ENCODE assay signal across 21 cellular contexts in the genomic region with DNA sequence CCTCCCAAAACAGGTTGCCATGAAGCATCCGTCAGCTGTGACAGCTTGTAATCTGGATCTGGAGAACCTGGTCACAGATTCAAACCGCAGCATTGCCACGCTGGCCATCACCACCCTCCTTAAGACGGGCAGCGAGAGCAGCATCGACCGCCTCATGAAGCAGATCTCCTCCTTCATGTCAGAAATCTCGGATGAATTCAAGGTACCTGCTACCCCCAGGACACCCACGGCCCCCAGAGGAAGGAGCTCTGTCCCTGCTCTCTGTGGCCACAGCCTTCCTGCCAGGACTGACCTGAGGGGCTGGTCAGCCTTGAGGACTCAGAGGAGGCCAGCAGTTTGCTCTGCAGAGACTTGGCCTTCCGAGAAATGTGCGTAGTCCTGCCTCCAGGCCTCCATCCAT. TPM values are rescaled to one million over a fixed set of nuclear protein-coding genes. Genes with fewer than 3 reads are reported as not detected.
DNase-seq lines count a peak whose midpoint lies in the region; ATAC-seq and TF ChIP-seq lines count a peak whose summit lies in the region.
"Had no signal": no experiment of that assay in that cellular context is flagged by ENCODE, and none has a peak within 500 bp of the region (broad histone marks: within the 10 kb centered on the region; RNA-seq: fewer than 3 reads in every experiment).

No MANE protein-coding gene starts in this region.

- no TSS peak for BruUV-seq in IMR-90 (replicated peaks; lab: Mats Ljungman, UMichigan)

- no peak overlapping the region for H2AK5ac ChIP-seq in IMR-90 (ENCODE audit: low read depth, low read length)

- H4K5ac ChIP-seq in IMR-90 (ENCODE audit: low read depth, low read length): no peak overlapping the region

- dilution Hi-C loops in IMR-90 (cut with HindIII; ENCODE audit: low sequenced_read_pairs, unreplicated experiment): no loop called here

- no peak for ATAC-seq in IMR-90 (ENCODE audit: low read depth)
- ATAC-seq in effector memory CD8-positive, alpha-beta T cell (replicated peaks): no peak
- ATAC-seq: HCT116 had no signal

- TF ChIP-seq POLR2A in IMR-90 (IDR thresholded peaks at IDR 0.05; ENCODE audit: low read depth, low read length): no peak

- H3K36me3 Mint-ChIP-seq in effector memory CD8-positive, alpha-beta T cell (ENCODE audit: insufficient read depth): peaks cover 90% of the 10 kb centered on the region

- no peak overlapping the region for H4K8ac ChIP-seq in IMR-90 (ENCODE audit: low read depth in 2 of 2, low read length in 2 of 2)

- no peak overlapping the region for H3K18ac ChIP-seq in IMR-90 (ENCODE audit: low read depth, low read length)

- H2BK15ac ChIP-seq in IMR-90 (ENCODE audit: low read depth, low read length): no peak overlapping the region

- in situ Hi-C loops in IMR-90 (cut with MboI; ENCODE audit: low sequenced_read_pairs): no loop called here

- H3K79me1 ChIP-seq in IMR-90 (ENCODE audit: low read depth in 1 of 2, low read length in 2 of 2): peaks cover 54 to 85% of the 10 kb centered on the region in 2 experiments

- no peaks in the 10 kb centered on the region for H3K9me3 ChIP-seq in IMR-90 (ENCODE audit: control insufficient read depth, insufficient read depth, low read length)

- no peaks in the 10 kb centered on the region for H3K9me3 Mint-ChIP-seq in effector memory CD8-positive, alpha-beta T cell
- H3K9me3 Mint-ChIP-seq: CD8-positive, alpha-beta memory T cell; HFFc6 had no signal

- H3K36me3 ChIP-seq in IMR-90 (ENCODE audit: control insufficient read depth, insufficient read depth, low read length): peaks cover 82% of the 10 kb centered on the region

- H2AK9ac ChIP-seq in IMR-90 (replicated peaks; ENCODE audit: low read depth, low read length, poor library complexity): peak overlapping the region; percentile 20

- H3K4me3 Mint-ChIP-seq in effector memory CD8-positive, alpha-beta T cell: no peak overlapping the region
- H3K4me3 Mint-ChIP-seq: B cell; CD4-positive, CD25-positive, alpha-beta regulatory T cell; CD8-positive, alpha-beta memory T cell; HFFc6 had no signal

- H3K9me1 ChIP-seq in IMR-90 (ENCODE audit: insufficient read depth, low read length): peaks cover 15% of the 10 kb centered on the region

- peaks cover 3 to 14% of the 10 kb centered on the region in 2 donors for H3K4me1 Mint-ChIP-seq in effector memory CD8-positive, alpha-beta T cell (ENCODE audit: low read depth in 2 of 2)
- H3K4me1 Mint-ChIP-seq: B cell had no signal

- H3K4me2 ChIP-seq in IMR-90 (ENCODE audit: low read depth, low read length): no peak overlapping the region

- no peak overlapping the region for H3K14ac ChIP-seq in IMR-90 (replicated peaks; ENCODE audit: low read depth, low read length)

- no peaks in the 10 kb centered on the region for H3K27me3 Mint-ChIP-seq in effector memory CD8-positive, alpha-beta T cell
- H3K27me3 Mint-ChIP-seq: B cell; CD4-positive, CD25-positive, alpha-beta regulatory T cell; CD8-positive, alpha-beta memory T cell had no signal

- H3K4ac ChIP-seq in IMR-90 (ENCODE audit: low read depth, low read length): no peak overlapping the region

- 95% methylated on average over 4 of the region's 11 CpGs; no CpG with 5 or more reads in 1 of the 2 experiments for WGBS in IMR-90 (ENCODE audit: extremely low coverage in 2 of 2, insufficient read length in 1 of 2), 2 experiments

- TF ChIP-seq CTCF in IMR-90 (conservative IDR thresholded peaks at IDR 0.05; ENCODE audit: low read depth, low read length): no peak

- no peak overlapping the region for H3K9ac ChIP-seq in IMR-90 (ENCODE audit: low read depth, low read length)

- H2BK20ac ChIP-seq in IMR-90 (ENCODE audit: low read depth, low read length): no peak overlapping the region

- peak; percentile 48 for DNase-seq in activated effector memory CD4-positive, alpha-beta T cell treated with anti-CD3 and anti-CD28 coated beads, Interleukin-2, amount 50 U/mL, for 16 hours
- DNase-seq in activated effector memory CD4-positive, alpha-beta T cell treated with Interleukin-2 at 50 U/mL for 16 hours: no peak
- DNase-seq in IMR-90: no peak
- DNase-seq in effector memory CD8-positive, alpha-beta T cell: no peak
- no peak for DNase-seq in 8988T
- DNase-seq in GM19238 (ENCODE audit: insufficient read length, low spot score): no peak
- DNase-seq in NCI-H1436 treated with DMSO at 0.1 percent for 48 hours (lab: John Stamatoyannopoulos, UW): no peak
- DNase-seq: C1 segment of cervical spinal cord; CD4-positive, CD25-positive, alpha-beta regulatory T cell; CD8-positive, alpha-beta memory T cell; COR-L47; DMS 273 treated with DMSO at 0.1 percent for 48 hours; DMS53; DND-41; EL; GOT3; H7; HFFc6 had no signal

- no peak overlapping the region for H3K23ac ChIP-seq in IMR-90 (ENCODE audit: low read depth, low read length)

- H2BK5ac ChIP-seq in IMR-90 (ENCODE audit: low read depth, low read length, poor library complexity, severe bottlenecking): no peak overlapping the region

- H3K4me1 ChIP-seq in IMR-90 (ENCODE audit: control insufficient read depth, insufficient read depth, low read length): peaks cover 6% of the 10 kb centered on the region; the same call in 1 of the 2 replicates

- intact Hi-C loops in IMR-90 (cut with micrococcal nuclease): no loop called here

- H3K56ac ChIP-seq in IMR-90 (ENCODE audit: extremely low read depth, insufficient read depth, low read length): no peak overlapping the region

- peaks cover 66% of the 10 kb centered on the region for H4K20me1 ChIP-seq in IMR-90 (ENCODE audit: insufficient read depth, low read length)

- peak overlapping the region; percentile 2 to 9 for H3K27ac Mint-ChIP-seq in effector memory CD8-positive, alpha-beta T cell
- H3K27ac Mint-ChIP-seq: B cell had no signal

- H2BK120ac ChIP-seq in IMR-90 (ENCODE audit: low read depth, low read length): no peak overlapping the region

- POLR2A ChIA-PET in IMR-90 (lab: Charles Lee; ENCODE audit: unreplicated experiment): interaction anchor here (0.6 to 2.3 kb wide), 2 partner anchors 11 to 576 kb away, joined by 3 to 7 read pairs; a partner anchor contains a TSS

- TF ChIP-seq RAD21 in IMR-90 (IDR thresholded peaks at IDR 0.05; ENCODE audit: low read length): no peak

- H4K91ac ChIP-seq in IMR-90 (ENCODE audit: insufficient read depth, low read depth, low read length): no peak overlapping the region

- no peaks in the 10 kb centered on the region for H3K27me3 ChIP-seq in IMR-90 (ENCODE audit: control insufficient read depth, insufficient read depth, low read length)

- CTCF ChIA-PET in IMR-90 (lab: Yijun Ruan, JAX): no interaction called here

- H2AFZ ChIP-seq in IMR-90 (replicated peaks; ENCODE audit: low read length, poor library complexity): no peak overlapping the region

- H3K27ac ChIP-seq in IMR-90 (ENCODE audit: insufficient read depth, low read length): no peak overlapping the region
- H3K27ac ChIP-seq: HL-60 had no signal

- H3K4me3 ChIP-seq in IMR-90 (ENCODE audit: insufficient read depth, low read depth, low read length): no peak overlapping the region

TF ChIP-seq in IMR-90, 13 proteins besides CTCF, POLR2A, EP300 and RAD21:
- no peak for TF ChIP-seq MXI1 (IDR thresholded peaks at IDR 0.05; ENCODE audit: borderline replicate concordance, low read depth, low read length)
- no peak for TF ChIP-seq CHD1 (IDR thresholded peaks at IDR 0.05; ENCODE audit: low read depth, low read length)
- TF ChIP-seq CEBPB (IDR thresholded peaks at IDR 0.05; ENCODE audit: low read depth, low read length): no peak
- TF ChIP-seq, protein P1, sequence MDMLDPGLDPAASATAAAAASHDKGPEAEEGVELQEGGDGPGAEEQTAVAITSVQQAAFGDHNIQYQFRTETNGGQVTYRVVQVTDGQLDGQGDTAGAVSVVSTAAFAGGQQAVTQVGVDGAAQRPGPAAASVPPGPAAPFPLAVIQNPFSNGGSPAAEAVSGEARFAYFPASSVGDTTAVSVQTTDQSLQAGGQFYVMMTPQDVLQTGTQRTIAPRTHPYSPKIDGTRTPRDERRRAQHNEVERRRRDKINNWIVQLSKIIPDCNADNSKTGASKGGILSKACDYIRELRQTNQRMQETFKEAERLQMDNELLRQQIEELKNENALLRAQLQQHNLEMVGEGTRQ (IDR thresholded peaks at IDR 0.05; ENCODE audit: low read depth, low read length): no peak
- TF ChIP-seq RFX5 (IDR thresholded peaks at IDR 0.05; ENCODE audit: low read depth, low read length): no peak
- TF ChIP-seq SMC3 (IDR thresholded peaks at IDR 0.05; ENCODE audit: low read depth, low read length): no peak
- TF ChIP-seq, protein P2, sequence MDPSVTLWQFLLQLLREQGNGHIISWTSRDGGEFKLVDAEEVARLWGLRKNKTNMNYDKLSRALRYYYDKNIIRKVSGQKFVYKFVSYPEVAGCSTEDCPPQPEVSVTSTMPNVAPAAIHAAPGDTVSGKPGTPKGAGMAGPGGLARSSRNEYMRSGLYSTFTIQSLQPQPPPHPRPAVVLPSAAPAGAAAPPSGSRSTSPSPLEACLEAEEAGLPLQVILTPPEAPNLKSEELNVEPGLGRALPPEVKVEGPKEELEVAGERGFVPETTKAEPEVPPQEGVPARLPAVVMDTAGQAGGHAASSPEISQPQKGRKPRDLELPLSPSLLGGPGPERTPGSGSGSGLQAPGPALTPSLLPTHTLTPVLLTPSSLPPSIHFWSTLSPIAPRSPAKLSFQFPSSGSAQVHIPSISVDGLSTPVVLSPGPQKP (IDR thresholded peaks at IDR 0.05; ENCODE audit: borderline replicate concordance, low read depth, low read length): no peak
- no peak for TF ChIP-seq NFE2L2 (IDR thresholded peaks at IDR 0.05; ENCODE audit: low read depth, low read length)
- no peak for TF ChIP-seq MAFK (IDR thresholded peaks at IDR 0.05; ENCODE audit: low read depth, low read length)
- TF ChIP-seq FOS (IDR thresholded peaks at IDR 0.05; ENCODE audit: low read depth, low read length): no peak
- TF ChIP-seq RCOR1 (IDR thresholded peaks at IDR 0.05; ENCODE audit: insufficient replicate concordance, low read length): no peak
- no peak for TF ChIP-seq BHLHE40 (IDR thresholded peaks at IDR 0.05; ENCODE audit: low read depth, low read length)
- no peak for TF ChIP-seq MAZ (IDR thresholded peaks at IDR 0.05; ENCODE audit: borderline replicate concordance, low read depth, low read length)

RNA-seq across cellular contexts. Expression of a gene that starts 11.2 kb away (rescaled TPM):
- total RNA-seq in IMR-90 (2012; rRNA removed): 440 and 446 TPM in 2 replicates
- polyA plus RNA-seq in IMR-90 (2012; rRNA removed): 179 and 203 TPM in 2 replicates
- polyA plus RNA-seq in IMR-90 (2012; cell fraction: cytosol; rRNA removed): 129 and 134 TPM in 2 replicates
- 177 and 240 TPM in 2 replicates for polyA plus RNA-seq in IMR-90 (2012; cell fraction: nucleus; rRNA removed; ENCODE audit: low replicate concordance)

RNA-seq across cellular contexts. Expression of a gene that starts 18.1 kb away (rescaled TPM):
- total RNA-seq in IMR-90 (2012; rRNA removed): 25.8 and 26.0 TPM in 2 replicates
- 25.9 and 30.5 TPM in 2 replicates for polyA plus RNA-seq in IMR-90 (2012; rRNA removed)
- 16.8 and 25.4 TPM in 2 replicates for polyA plus RNA-seq in IMR-90 (2012; cell fraction: cytosol; rRNA removed)
- 11.2 and 17.5 TPM in 2 replicates for polyA plus RNA-seq in IMR-90 (2012; cell fraction: nucleus; rRNA removed; ENCODE audit: low replicate concordance)
